In the genomic region with DNA sequence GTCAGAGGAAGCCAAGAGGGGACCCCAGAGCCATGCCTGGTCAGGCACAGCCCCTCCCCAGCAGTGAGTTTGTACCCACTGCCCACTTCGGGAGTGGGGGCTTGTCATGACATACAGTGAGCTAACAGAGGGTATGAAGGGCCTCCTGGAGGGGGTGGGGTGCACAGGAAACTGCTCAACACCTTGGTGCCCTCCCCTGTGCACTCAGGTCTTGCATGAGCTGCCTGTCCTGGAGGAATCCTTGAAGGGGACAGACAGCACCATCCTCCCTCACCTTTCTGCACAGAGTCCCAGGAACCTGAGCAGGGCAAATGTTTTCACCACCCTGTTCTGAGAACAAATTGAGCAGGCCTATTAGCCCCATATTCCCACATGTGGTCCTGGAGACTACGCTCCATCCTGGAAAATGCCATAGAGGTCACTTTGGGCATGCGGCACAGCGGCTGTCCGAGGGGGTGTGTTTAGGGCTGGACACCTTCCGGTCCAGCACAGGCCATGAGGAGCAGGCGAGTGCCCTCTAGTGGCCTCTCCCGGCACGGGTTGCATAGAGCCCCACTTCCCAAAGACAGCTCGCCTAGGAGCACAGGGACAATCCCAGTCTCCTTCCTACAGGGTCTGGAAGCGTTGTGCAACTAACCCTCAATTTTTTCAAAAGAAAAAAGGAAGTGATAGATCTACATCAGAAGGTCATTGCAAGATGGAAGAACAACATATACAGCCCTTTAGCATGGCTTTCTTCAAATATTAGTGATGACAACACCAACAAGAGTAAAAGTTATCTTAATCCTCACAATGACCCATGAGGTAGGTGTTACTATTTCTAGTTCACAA, we compare ENCODE assay signal across 9 cellular contexts. TPM values are rescaled to one million over a fixed set of nuclear protein-coding genes. Genes with fewer than 3 reads are reported as not detected.
DNase-seq lines count a peak whose midpoint lies in the region; ATAC-seq, FAIRE-seq and TF ChIP-seq lines count a peak whose summit lies in the region.
"Had no signal": no experiment of that assay in that cellular context is flagged by ENCODE, and none has a peak within 500 bp of the region (broad histone marks: within the 10 kb centered on the region; RNA-seq: fewer than 3 reads in every experiment).

No MANE protein-coding gene starts in this region.

- intact Hi-C loops in CD8-positive, alpha-beta T cell (cut with DNase I, micrococcal nuclease), result no loop called here
- intact Hi-C loops in body of pancreas (cut with DNase I) (loop anchor here (5.0 kb wide), 1 partner anchor 887 kb away; no protein-coding TSS in a partner anchor), spleen (cut with DNase I; ENCODE audit: low total_unique reads) (loop anchor here (5.0 kb wide), 1 partner anchor 887 kb away; no protein-coding TSS in a partner anchor)

- no peak overlapping the region for H3K27ac ChIP-seq in CD8-positive, alpha-beta T cell (ENCODE audit: low read depth, low read length)
- H3K27ac ChIP-seq in body of pancreas (no peak overlapping the region), spleen (no peak overlapping the region)

- H3K4me1 ChIP-seq in CD8-positive, alpha-beta T cell (ENCODE audit: insufficient read depth, low read length), result peaks cover 23% of the 10 kb centered on the region
- H3K4me1 ChIP-seq in body of pancreas, result peaks cover 20% of the 10 kb centered on the region
- H3K4me1 ChIP-seq in spleen, result peaks cover 0 to 46% (median 34%) of the 10 kb centered on the region in 6 donors

- TF ChIP-seq CTCF in CD8-positive, alpha-beta T cell (IDR thresholded peaks at IDR 0.05), result peak; percentile 52
- TF ChIP-seq CTCF in body of pancreas (IDR thresholded peaks at IDR 0.05) (peak; percentile 62 to 90 (median 88)), spleen (IDR thresholded peaks at IDR 0.05 in 8 of 11, conservative IDR thresholded peaks at IDR 0.05 in 3 of 11) (peak in 10 of 11 experiments; percentile 40 to 88 (median 80))

- H3K9me3 Mint-ChIP-seq in CD8-positive, alpha-beta T cell, result no peaks in the 10 kb centered on the region
- H3K9me3 Mint-ChIP-seq: activated B cell treated with CpG ODN at 0.5 μM for 24 hours had no signal

- H3K27me3 ChIP-seq in CD8-positive, alpha-beta T cell (ENCODE audit: insufficient read depth, low read length), result no peaks in the 10 kb centered on the region
- no peaks in the 10 kb centered on the region for H3K27me3 ChIP-seq in body of pancreas
- H3K27me3 ChIP-seq in spleen (replicated peaks in 1 of 7), result no peaks in the 10 kb centered on the region

- no peak overlapping the region for H3K27ac Mint-ChIP-seq in CD8-positive, alpha-beta T cell
- H3K27ac Mint-ChIP-seq: activated B cell treated with CpG ODN at 0.5 μM for 24 hours had no signal

- H3K4me1 Mint-ChIP-seq in CD8-positive, alpha-beta T cell (ENCODE audit: low read depth), result peaks cover 33% of the 10 kb centered on the region

- H3K36me3 Mint-ChIP-seq in CD8-positive, alpha-beta T cell, result no peaks in the 10 kb centered on the region

- peak; percentile 77 for FAIRE-seq in GM19239 (lab: Jason Lieb, UNC)

- POLR2A ChIA-PET in CD8-positive, alpha-beta T cell (lab: Charles Lee), result interaction anchor here (0.8 kb wide), 1 partner anchor 20 kb away, joined by 3 read pairs; no protein-coding TSS in a partner anchor

- no peaks in the 10 kb centered on the region for H3K36me3 ChIP-seq in CD8-positive, alpha-beta T cell (ENCODE audit: insufficient read depth, low read length)
- H3K36me3 ChIP-seq in body of pancreas (replicated peaks in 1 of 2; ENCODE audit: insufficient read depth in 1 of 2, low read depth in 2 of 2) (no peaks in the 10 kb centered on the region), spleen (no peaks in the 10 kb centered on the region)

- TF ChIP-seq POLR2A in body of pancreas (IDR thresholded peaks at IDR 0.05) (no peak), spleen (IDR thresholded peaks at IDR 0.05) (no peak)

- no peak for ATAC-seq in CD8-positive, alpha-beta T cell
- ATAC-seq in body of pancreas (peak; percentile 93), HG02642 (IDR thresholded peaks at IDR 0.05; ENCODE audit: poor library complexity, unreplicated experiment) (no peak)

- no peak overlapping the region for H3K4me3 Mint-ChIP-seq in CD8-positive, alpha-beta T cell
- H3K4me3 Mint-ChIP-seq: activated B cell treated with CpG ODN at 0.5 μM for 24 hours had no signal

- DNase-seq in CD8-positive, alpha-beta T cell, result peak in 1 of 7 experiments; percentile 43
- DNase-seq in GM19239 (ENCODE audit: insufficient read length, low spot score), result no peak
- DNase-seq in NOMO-1 (lab: John Stamatoyannopoulos, UW; ENCODE audit: unreplicated experiment in 2 of 2), result peak; percentile 17 to 39
- DNase-seq in body of pancreas, result peak; percentile 89 to 94 (median 91)
- DNase-seq in inferior parietal cortex (ENCODE audit: extremely low spot score), result peak; percentile 63
- peak; percentile 90 for DNase-seq in spleen
- DNase-seq in DMS79 treated with DMSO at 0.1 percent for 48 hours (lab: John Stamatoyannopoulos, UW), result no peak
- DNase-seq: activated B cell treated with CpG ODN at 0.5 μM for 24 hours had no signal

- no peaks in the 10 kb centered on the region for H3K9me3 ChIP-seq in CD8-positive, alpha-beta T cell (ENCODE audit: low read length)
- H3K9me3 ChIP-seq in body of pancreas (no peaks in the 10 kb centered on the region), spleen (no peaks in the 10 kb centered on the region)

- H3K4me3 ChIP-seq in CD8-positive, alpha-beta T cell (ENCODE audit: low read depth, low read length), result no peak overlapping the region
- H3K4me3 ChIP-seq in body of pancreas (no peak overlapping the region), spleen (no peak overlapping the region)

- 22 to 32% methylated on average over 8 to 10 of the region's 11 CpGs for WGBS in body of pancreas, 2 donors
- 20 to 42% (median 29%) methylated on average over 10 to 11 of the region's 11 CpGs for WGBS in spleen, 5 donors

- no peaks in the 10 kb centered on the region for H3K27me3 Mint-ChIP-seq in CD8-positive, alpha-beta T cell (ENCODE audit: low read depth)
- H3K27me3 Mint-ChIP-seq: activated B cell treated with CpG ODN at 0.5 μM for 24 hours had no signal

- CTCF ChIA-PET in CD8-positive, alpha-beta T cell (lab: Charles Lee), result interaction anchor here (0.9 to 15.5 kb wide), 10 partner anchors 9 to 891 kb away, joined by 3 to 384 read pairs (median 6); a partner anchor contains a TSS

RNA-seq across cellular contexts. Expression of a gene that starts 31.9 kb away (rescaled TPM):
- 100 to 1,000 TPM; 241 to 248 TPM for total RNA-seq in CD8-positive, alpha-beta T cell
- 100 to 1,000 TPM; 155 to 365 TPM for total RNA-seq in body of pancreas
- 100 to 1,000 TPM; 274 to 443 (median 324) TPM for total RNA-seq in spleen
- polyA plus RNA-seq in spleen, result 100 to 1,000 TPM in 1 of 3 donors, 10 to 100 TPM in 2; 65.7 to 106 (median 92.4) TPM

Comparison
In these comparisons a context has a peak if more than half of its experiments do, and no peak if none do; other contexts are left out.
1. DNase-seq: peak in NOMO-1 (2 of 2), body of pancreas (4 of 4), inferior parietal cortex (single experiment) and spleen (single experiment); none in GM19239 (single experiment) and DMS79 treated with DMSO at 0.1 percent for 48 hours (single experiment).
2. intact Hi-C loops: an anchor here in body of pancreas (5.0 kb wide) and spleen (5.0 kb wide); none called in CD8-positive, alpha-beta T cell.
3. Peak in every context shown above with its lines, with median percentiles within 50 percentile points of each other: CTCF ChIP-seq.